ENCODE assay signal across 8 cellular contexts in the genomic region with DNA sequence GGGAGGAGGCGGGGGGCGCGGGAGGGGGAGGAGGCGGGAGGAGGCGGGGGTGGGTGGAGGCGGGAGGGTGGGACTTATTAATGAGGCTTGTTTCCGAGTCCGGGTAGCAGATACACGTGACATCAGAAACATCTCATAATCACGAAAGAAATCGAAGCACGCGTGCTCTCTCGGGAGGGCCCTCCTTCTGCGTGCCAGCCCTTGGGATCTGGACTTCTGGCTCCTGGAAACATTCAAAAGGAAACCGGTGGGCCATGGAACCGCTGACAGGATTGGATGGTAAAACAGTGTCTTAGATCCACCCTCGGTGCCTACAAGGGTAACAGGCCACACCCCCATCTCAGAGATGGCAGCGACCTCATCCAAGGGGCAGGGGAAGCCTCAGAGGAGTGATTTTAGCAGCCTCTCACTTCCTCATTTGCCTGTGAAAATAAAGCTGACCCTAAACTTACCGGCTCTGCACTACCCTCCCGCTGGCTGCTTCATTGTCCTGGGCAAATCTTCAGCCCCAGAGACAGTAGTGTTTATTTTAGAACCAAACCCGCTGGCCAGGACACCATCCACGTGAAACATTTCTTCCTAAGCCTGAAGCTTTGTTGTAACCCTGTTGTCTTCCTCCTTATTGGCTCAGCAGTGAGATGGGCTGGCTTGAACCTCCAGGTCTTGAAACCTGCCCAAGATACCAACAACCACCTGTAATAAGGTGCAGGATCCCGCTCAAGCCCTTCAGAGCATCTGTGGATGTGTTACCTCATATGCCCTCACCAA.
A peak's percentile ranks its signal among the peaks of the same experiment; 100 is the strongest.
DNase-seq lines count a peak whose midpoint lies in the region; ATAC-seq and TF ChIP-seq lines count a peak whose summit lies in the region.

No MANE protein-coding gene starts in this region.

- no peaks in the 10 kb centered on the region for H4K20me1 ChIP-seq in DOHH2 (ENCODE audit: control insufficient read depth, insufficient read depth, low read depth, low read length)

- peak; percentile 95 for ATAC-seq in GM21723 (IDR thresholded peaks at IDR 0.05; ENCODE audit: unreplicated experiment)
- peak; percentile 89 for ATAC-seq in sciatic nerve
- ATAC-seq in GM18520 (IDR thresholded peaks at IDR 0.05; ENCODE audit: unreplicated experiment): no peak

- peak overlapping the region; percentile 72 for H3K4me2 ChIP-seq in DOHH2 (ENCODE audit: low read length)

- TF ChIP-seq CTCF in DOHH2 (IDR thresholded peaks at IDR 0.05; ENCODE audit: low read depth, low read length, poor library complexity, severe bottlenecking): no peak

- peak overlapping the region; percentile 67 for H3K4me3 ChIP-seq in DOHH2 (ENCODE audit: low read length)

- peaks cover 15% of the 10 kb centered on the region for H3F3A ChIP-seq in DOHH2 (ENCODE audit: control insufficient read depth, insufficient read depth)

- no peaks in the 10 kb centered on the region for H3K9me2 ChIP-seq in DOHH2 (replicated peaks; ENCODE audit: control insufficient read depth, low read length)

- intact Hi-C loops in sciatic nerve (cut with DNase I): no loop called here

- H3K36me3 ChIP-seq in DOHH2 (ENCODE audit: control insufficient read depth, low read length): no peaks in the 10 kb centered on the region

- H3K27ac ChIP-seq in DOHH2 (ENCODE audit: low read depth, low read length): peak overlapping the region; percentile 62

- H3K9me3 ChIP-seq in DOHH2 (ENCODE audit: control insufficient read depth, insufficient read depth, low read length): no peaks in the 10 kb centered on the region

- H3K4me1 ChIP-seq in DOHH2 (ENCODE audit: control insufficient read depth, low read length): peaks cover 61% of the 10 kb centered on the region

- in situ Hi-C loops in KBM-7 (cut with MboI; ENCODE audit: low pct_unique_long_range_greater_than_20kb, low sequenced_read_pairs): no loop called here

- H3K79me2 ChIP-seq in DOHH2 (ENCODE audit: control insufficient read depth, low read length): no peaks in the 10 kb centered on the region

- peak; percentile 90 for DNase-seq in KBM-7
- DNase-seq in SW 1271 (lab: John Stamatoyannopoulos, UW): peak; percentile 41 to 82
- DNase-seq in anterior cingulate cortex (lab: John Stamatoyannopoulos, UW): peak in 49 of 58 donors; percentile 34 to 83 (median 57)
- peak; percentile 78 to 88 for DNase-seq in hippocampal formation (lab: John Stamatoyannopoulos, UW)
- DNase-seq in sciatic nerve (ENCODE audit: low spot score): peak; percentile 83

- H3K27me3 ChIP-seq in DOHH2 (ENCODE audit: control insufficient read depth, low read length): no peaks in the 10 kb centered on the region
